ENCODE assay signal across 3 cellular contexts in genomic region chr6:140339084-140339483, GRCh38.
DNase-seq lines count a peak whose midpoint lies in the region; ATAC-seq, FAIRE-seq and TF ChIP-seq lines count a peak whose summit lies in the region.
"Not testable (repeated sequence)": the region's sequence is repeated elsewhere in the genome, so short reads cannot be mapped to it uniquely, and the experiment has no call there.

No MANE protein-coding gene starts in this region.

- CTCF ChIA-PET in HEK293 (lab: Yijun Ruan, JAX); IMR-90 (lab: Yijun Ruan, JAX): not testable (repeated sequence)
- CTCF ChIA-PET in K562 (lab: Yijun Ruan, JAX; ENCODE audit: low intra/inter-chr PET ratio), result interaction anchor here (0.6 kb wide), 1 partner anchor 23 kb away, joined by 3 read pairs; no protein-coding TSS in a partner anchor

- H4K20me1 ChIP-seq in IMR-90 (ENCODE audit: insufficient read depth, low read length); K562 (replicated peaks; ENCODE audit: control insufficient read depth, insufficient read depth, low read length): not testable (repeated sequence)

- TF ChIP-seq POLR2A in IMR-90 (IDR thresholded peaks at IDR 0.05; ENCODE audit: low read depth, low read length); K562 (conservative IDR thresholded peaks at IDR 0.05): not testable (repeated sequence)

- not testable (repeated sequence) for H4K8ac ChIP-seq in IMR-90 (ENCODE audit: low read depth in 2 of 2, low read length in 2 of 2)

- in situ Hi-C loops in IMR-90 (cut with MboI; ENCODE audit: low sequenced_read_pairs); K562 (cut with MboI): not testable (repeated sequence)

- not testable (repeated sequence) for H4K5ac ChIP-seq in IMR-90 (ENCODE audit: low read depth, low read length)

- intact Hi-C loops in IMR-90 (cut with micrococcal nuclease); K562 (cut with micrococcal nuclease): not testable (repeated sequence)

- peak overlapping the region; percentile 5; the same call in 1 of the 3 replicates for H2BK15ac ChIP-seq in IMR-90 (ENCODE audit: low read depth, low read length)

- H3K79me2 ChIP-seq in K562 (ENCODE audit: control insufficient read depth, insufficient read depth, low read length), result not testable (repeated sequence)

- H2AK9ac ChIP-seq in IMR-90 (replicated peaks; ENCODE audit: low read depth, low read length, poor library complexity), result not testable (repeated sequence)

- not testable (repeated sequence) for TF ChIP-seq EP300 in K562 (IDR thresholded peaks at IDR 0.05; ENCODE audit: low read length)

- H3K9me1 ChIP-seq in IMR-90 (ENCODE audit: insufficient read depth, low read length); K562 (ENCODE audit: control insufficient read depth, insufficient read depth, low read length): not testable (repeated sequence)

- not testable (repeated sequence) for H3K4me2 ChIP-seq in IMR-90 (ENCODE audit: low read depth, low read length); K562 (ENCODE audit: insufficient read depth, low read length)

- not testable (repeated sequence) for H3K56ac ChIP-seq in IMR-90 (ENCODE audit: extremely low read depth, insufficient read depth, low read length)

- H3K23ac ChIP-seq in IMR-90 (ENCODE audit: low read depth, low read length), result not testable (repeated sequence)

- WGBS in IMR-90 (ENCODE audit: extremely low coverage in 2 of 2, insufficient read length in 1 of 2), 2 experiments, result no CpG with 5 or more reads among the region's 2 CpGs
- WGBS in K562 (ENCODE audit: insufficient coverage, low coverage, missing lambda C conversion rate), result 55% methylated on average over 2 of the region's 2 CpGs

- not testable (repeated sequence) for H4K91ac ChIP-seq in IMR-90 (ENCODE audit: insufficient read depth, low read depth, low read length)

- not testable (repeated sequence) for ATAC-seq in IMR-90 (ENCODE audit: low read depth); K562

- H2AK5ac ChIP-seq in IMR-90 (ENCODE audit: low read depth, low read length), result not testable (repeated sequence)

- H3K4ac ChIP-seq in IMR-90 (ENCODE audit: low read depth, low read length), result not testable (repeated sequence)

- not testable (repeated sequence) for H3K27ac ChIP-seq in HEK293 (ENCODE audit: extremely low read depth, low read depth, low read length); IMR-90 (ENCODE audit: insufficient read depth, low read length); K562 (ENCODE audit: extremely low read depth, low read depth, low read length)

- H3K79me1 ChIP-seq in IMR-90 (ENCODE audit: low read depth in 1 of 2, low read length in 2 of 2), result not testable (repeated sequence)

- H2BK20ac ChIP-seq in IMR-90 (ENCODE audit: low read depth, low read length), result not testable (repeated sequence)

- not testable (repeated sequence) for H3K9ac ChIP-seq in IMR-90 (ENCODE audit: low read depth, low read length); K562 (ENCODE audit: insufficient read depth in 1 of 2, low read depth in 2 of 2, low read length in 2 of 2)

- H3K14ac ChIP-seq in IMR-90 (replicated peaks; ENCODE audit: low read depth, low read length), result not testable (repeated sequence)

- not testable (repeated sequence) for H2BK5ac ChIP-seq in IMR-90 (ENCODE audit: low read depth, low read length, poor library complexity, severe bottlenecking)

- not testable (repeated sequence) for H3K27me3 ChIP-seq in IMR-90 (ENCODE audit: control insufficient read depth, insufficient read depth, low read length); K562 (ENCODE audit: control insufficient read depth in 2 of 2, insufficient read depth in 2 of 2, low read length in 2 of 2)

- H3K36me3 ChIP-seq in HEK293 (ENCODE audit: control insufficient read depth in 2 of 2, insufficient read depth in 1 of 2, low read length in 2 of 2); IMR-90 (ENCODE audit: control insufficient read depth, insufficient read depth, low read length); K562 (ENCODE audit: control insufficient read depth, insufficient read depth, low read length): not testable (repeated sequence)

- H2AFZ ChIP-seq in IMR-90 (replicated peaks; ENCODE audit: low read length, poor library complexity); K562 (ENCODE audit: low read depth, low read length): not testable (repeated sequence)

- BruUV-seq in IMR-90 (replicated peaks; lab: Mats Ljungman, UMichigan); K562 (replicated peaks; lab: Mats Ljungman, UMichigan): not testable (repeated sequence)

- TF ChIP-seq RAD21 in IMR-90 (IDR thresholded peaks at IDR 0.05; ENCODE audit: low read length); K562 (CRISPR knock-in tag; conservative IDR thresholded peaks at IDR 0.05 in 1 of 2, IDR thresholded peaks at IDR 0.05 in 1 of 2): not testable (repeated sequence)

- H2BK120ac ChIP-seq in IMR-90 (ENCODE audit: low read depth, low read length), result not testable (repeated sequence)

- not testable (repeated sequence) for H3K9me3 ChIP-seq in HEK293 (ENCODE audit: control insufficient read depth, insufficient read depth, low read depth, low read length); K562 (replicated peaks; ENCODE audit: control insufficient read depth, insufficient read depth, low read depth, low read length)
- H3K9me3 ChIP-seq in IMR-90 (ENCODE audit: control insufficient read depth, insufficient read depth, low read length), result peaks cover 16% of the 10 kb centered on the region

- not testable (repeated sequence) for H3K4me3 ChIP-seq in HEK293 (ENCODE audit: low read depth, low read length); IMR-90 (ENCODE audit: insufficient read depth, low read depth, low read length); K562

- H3K18ac ChIP-seq in IMR-90 (ENCODE audit: low read depth, low read length), result not testable (repeated sequence)

- not testable (repeated sequence) for FAIRE-seq in K562 (lab: Jason Lieb, UNC)

- POLR2A ChIA-PET in HEK293 (lab: Yijun Ruan, JAX); IMR-90 (lab: Charles Lee; ENCODE audit: unreplicated experiment); K562 (lab: Yijun Ruan, JAX): not testable (repeated sequence)

- DNase-seq in IMR-90; K562 (ENCODE audit: extremely low read depth in 1 of 4, low spot score in 3 of 4): not testable (repeated sequence)

- not testable (repeated sequence) for H3K4me1 ChIP-seq in HEK293 (ENCODE audit: control insufficient read depth, insufficient read depth, low read length); IMR-90 (ENCODE audit: control insufficient read depth, insufficient read depth, low read length); K562 (replicated peaks in 1 of 2; ENCODE audit: control insufficient read depth in 2 of 2, insufficient read depth in 2 of 2, low read length in 2 of 2)

- dilution Hi-C loops in IMR-90 (cut with HindIII; ENCODE audit: low sequenced_read_pairs, unreplicated experiment), result not testable (repeated sequence)

- not testable (repeated sequence) for TF ChIP-seq CTCF in HEK293 (tag by site-specific recombination; IDR thresholded peaks at IDR 0.05); IMR-90 (conservative IDR thresholded peaks at IDR 0.05; ENCODE audit: low read depth, low read length); K562 (IDR thresholded peaks at IDR 0.05 in 2 of 3, conservative IDR thresholded peaks at IDR 0.05 in 1 of 3; ENCODE audit: insufficient read depth in 2 of 3, low read depth in 1 of 3, low read length in 3 of 3)

TF ChIP-seq in HEK293, 187 proteins besides CTCF, POLR2A, EP300 and RAD21:
- peak; percentile 47; the same call in 1 of the 2 replicates for TF ChIP-seq ZNF146 (tag by site-specific recombination; IDR thresholded peaks at IDR 0.05)

TF ChIP-seq in K562, 482 proteins besides CTCF, POLR2A, EP300 and RAD21:
- TF ChIP-seq ZNF146 (CRISPR knock-in tag; IDR thresholded peaks at IDR 0.05; ENCODE audit: unreplicated experiment) (peak; percentile 77), NFIC (IDR thresholded peaks at IDR 0.05) (peak; percentile 68)
